19 cellular contexts compared by ENCODE assay signal in genomic region chr2:31992025-31992566, GRCh38. TPM values are rescaled to one million over a fixed set of nuclear protein-coding genes. Genes with fewer than 3 reads are reported as not detected.
DNase-seq lines count a peak whose midpoint lies in the region; ATAC-seq, FAIRE-seq and TF ChIP-seq lines count a peak whose summit lies in the region.
"Had no signal": no experiment of that assay in that cellular context is flagged by ENCODE, and none has a peak within 500 bp of the region (broad histone marks: within the 10 kb centered on the region; RNA-seq: fewer than 3 reads in every experiment).

No MANE protein-coding gene starts in this region.

- no peak for TF ChIP-seq RAD21 in A549 (conservative IDR thresholded peaks at IDR 0.05 in 1 of 2, IDR thresholded peaks at IDR 0.05 in 1 of 2)

- H3K9me3 Mint-ChIP-seq in neural crest cell = no peaks in the 10 kb centered on the region
- H3K9me3 Mint-ChIP-seq in endodermal cell = no peaks in the 10 kb centered on the region
- H3K9me3 Mint-ChIP-seq: CD8-positive, alpha-beta T cell had no signal

- peak overlapping the region; percentile 19 for H3K27ac Mint-ChIP-seq in neural crest cell (ENCODE audit: unreplicated experiment)
- H3K27ac Mint-ChIP-seq in endodermal cell = no peak overlapping the region
- H3K27ac Mint-ChIP-seq: CD8-positive, alpha-beta T cell had no signal

- H3K4me1 Mint-ChIP-seq in neural crest cell = peaks cover 15% of the 10 kb centered on the region
- peaks cover 6% of the 10 kb centered on the region for H3K4me1 Mint-ChIP-seq in endodermal cell

- no peak for TF ChIP-seq POLR2A in A549 (IDR thresholded peaks at IDR 0.05; ENCODE audit: low read length)

- no peak overlapping the region for H3K4me3 ChIP-seq in A549
- no peak overlapping the region for H3K4me3 ChIP-seq in endodermal cell (ENCODE audit: low read length)
- H3K4me3 ChIP-seq: BLaER1, MG63 had no signal

- no peak; a peak in 2 of 6 replicates for ATAC-seq in A549
- peak; percentile 98 for ATAC-seq in left colon
- ATAC-seq: CD8-positive, alpha-beta T cell had no signal

- no peak overlapping the region for H3K4me3 Mint-ChIP-seq in neural crest cell
- no peak overlapping the region for H3K4me3 Mint-ChIP-seq in endodermal cell
- H3K4me3 Mint-ChIP-seq: CD8-positive, alpha-beta T cell had no signal

- H3K4me2 ChIP-seq in A549 = peak overlapping the region; percentile 52
- H3K4me2 ChIP-seq: BLaER1 had no signal

- H3K9ac ChIP-seq in endodermal cell (ENCODE audit: extremely low read depth, low read length, poor library complexity, severe bottlenecking) = no peak overlapping the region
- H3K9ac ChIP-seq: BLaER1 had no signal

- DNase-seq in A549 (ENCODE audit: low read depth in 1 of 2, low spot score in 1 of 2) = no peak
- peak; percentile 53 for DNase-seq in LoVo (ENCODE audit: low spot score)
- no peak for DNase-seq in left colon
- no peak for DNase-seq in neural crest cell (ENCODE audit: low read depth, low spot score)
- no peak for DNase-seq in endodermal cell
- no peak for DNase-seq in NCI-H1436 treated with DMSO at 0.1 percent for 48 hours (lab: John Stamatoyannopoulos, UW)
- DNase-seq in activated T-cell treated with anti-CD3 and anti-CD28 coated beads, Interleukin-2, amount 50 U/mL, for 1 hour = no peak
- DNase-seq: CD8-positive, alpha-beta T cell; DMS79 treated with DMSO at 0.1 percent for 48 hours; H7; IMR-90; Karpas-422; MG63; NCI-H1105 treated with DMSO at 0.1 percent for 48 hours; NCI-H187; NCI-H226; NCI-H524 treated with DMSO at 0.1 percent for 48 hours had no signal

- FAIRE-seq in A549 (lab: Jason Lieb, UNC) = peak; percentile 28
- FAIRE-seq: A204.1 had no signal

- intact Hi-C loops in left colon (cut with DNase I, micrococcal nuclease) = no loop called here

- CTCF ChIA-PET in A549 (lab: Yijun Ruan, JAX) = interaction anchor here (1.2 kb wide), 1 partner anchor 17 kb away, joined by 3 read pairs; no protein-coding TSS in a partner anchor

- POLR2A ChIA-PET in A549 (lab: Yijun Ruan, JAX) = no interaction called here

- H3K9me3 ChIP-seq in A549 = no peaks in the 10 kb centered on the region
- H3K9me3 ChIP-seq in endodermal cell (ENCODE audit: control insufficient read depth, low read length) = no peaks in the 10 kb centered on the region
- H3K9me3 ChIP-seq: MG63 had no signal

- TF ChIP-seq CTCF in A549 (IDR thresholded peaks at IDR 0.05) (no peak), neural crest cell (conservative IDR thresholded peaks at IDR 0.05) (no peak), endodermal cell (conservative IDR thresholded peaks at IDR 0.05) (no peak)

- H3K36me3 ChIP-seq in endodermal cell (ENCODE audit: control insufficient read depth, insufficient read depth, low read length) = no peaks in the 10 kb centered on the region
- H3K36me3 ChIP-seq: MG63 had no signal

- H3K27me3 Mint-ChIP-seq in neural crest cell (ENCODE audit: low read depth) = no peaks in the 10 kb centered on the region
- H3K27me3 Mint-ChIP-seq in endodermal cell (ENCODE audit: insufficient read depth) = no peaks in the 10 kb centered on the region

- WGBS in A549 (ENCODE audit: missing lambda C conversion rate) = 86% methylated on average over 3 of the region's 3 CpGs
- 96 to 100% methylated on average over 1 to 3 of the region's 3 CpGs for WGBS in endodermal cell (ENCODE audit: insufficient coverage in 1 of 2, insufficient read length in 1 of 2), 2 experiments

- no peaks in the 10 kb centered on the region for H3K27me3 ChIP-seq in endodermal cell (ENCODE audit: control insufficient read depth, insufficient read depth, low read length, poor library complexity, severe bottlenecking)
- H3K27me3 ChIP-seq: BLaER1, MG63 had no signal

- no peak for TF ChIP-seq EP300 in A549 (IDR thresholded peaks at IDR 0.05)

- H3K4me1 ChIP-seq in A549 = peaks cover 41% of the 10 kb centered on the region
- H3K4me1 ChIP-seq in endodermal cell (ENCODE audit: control insufficient read depth, insufficient read depth, low read length) = no peaks in the 10 kb centered on the region

- 0 out of 6 replicates have a peak overlapping the region, but pooled peaks of 1 of the 2 experiments have one; percentile 6 for H3K27ac ChIP-seq in A549
- no peak overlapping the region for H3K27ac ChIP-seq in endodermal cell (ENCODE audit: low read depth, low read length)
- H3K27ac ChIP-seq: BLaER1 had no signal

- H3K36me3 Mint-ChIP-seq in neural crest cell (ENCODE audit: low read depth) = no peaks in the 10 kb centered on the region
- H3K36me3 Mint-ChIP-seq in endodermal cell (ENCODE audit: low read depth) = peaks cover 5% of the 10 kb centered on the region

TF ChIP-seq in A549, 52 proteins besides CTCF, POLR2A, EP300 and RAD21:
- TF ChIP-seq CEBPB (IDR thresholded peaks at IDR 0.05) = peak in 1 of 2 experiments; percentile 62; a peak in 2 of 4 replicates
- TF ChIP-seq MAFK (IDR thresholded peaks at IDR 0.05; ENCODE audit: partially characterized antibody) = no peak
- no peak for TF ChIP-seq ZFP36 (IDR thresholded peaks at IDR 0.05; ENCODE audit: borderline replicate concordance, partially characterized antibody)
- no peak for TF ChIP-seq HDAC2 (IDR thresholded peaks at IDR 0.05)
- no peak for TF ChIP-seq PBX3 (IDR thresholded peaks at IDR 0.05)
- TF ChIP-seq SREBF2 (IDR thresholded peaks at IDR 0.05) = no peak
- no peak for TF ChIP-seq MAZ (IDR thresholded peaks at IDR 0.05; ENCODE audit: borderline replicate concordance, low read depth, low read length)
- no peak for TF ChIP-seq USF2 (IDR thresholded peaks at IDR 0.05)
- no peak for TF ChIP-seq KDM1A (IDR thresholded peaks at IDR 0.05; ENCODE audit: low read depth)
- TF ChIP-seq EHMT2 (IDR thresholded peaks at IDR 0.05; ENCODE audit: low read depth) = no peak
- no peak for TF ChIP-seq CBX2 (IDR thresholded peaks at IDR 0.05; ENCODE audit: borderline replicate concordance, low read depth)
- no peak for TF ChIP-seq KDM5A (IDR thresholded peaks at IDR 0.05)
- no peak for TF ChIP-seq MAX (IDR thresholded peaks at IDR 0.05)
- no peak for TF ChIP-seq MYC (IDR thresholded peaks at IDR 0.05; ENCODE audit: borderline replicate concordance, low read length)
- peak; percentile 53; the same call in 1 of the 2 replicates for TF ChIP-seq GATA3 (IDR thresholded peaks at IDR 0.05; ENCODE audit: borderline replicate concordance)
- TF ChIP-seq HEYL (CRISPR knock-in tag; IDR thresholded peaks at IDR 0.05) = no peak

RNA-seq across cellular contexts. Expression of gene MEMO1, which starts 18.7 kb away (rescaled TPM):
- polyA plus RNA-seq in A549 (2011; rRNA removed) (72.9 and 87.0 TPM in 2 replicates), A549 (2017; fragmentation: RNase III; extraction: RNeasy Plus Mini Kit Qiagen cat#74134 plus additional on column Dnase treatment) (77.3 to 91.6 TPM (median 80.2 TPM) in 3 replicates)
- polyA plus RNA-seq in A549 (2012; cell fraction: cytosol; rRNA removed) = 67.5 and 84.5 TPM in 2 replicates
- 39.3 and 39.5 TPM in 2 replicates for polyA plus RNA-seq in A549 (2012; cell fraction: nucleus; rRNA removed)
- 44.7 and 54.5 TPM in 2 replicates for polyA minus RNA-seq in A549 (2011; rRNA and poly(A)+ RNA removed)
- total RNA-seq in left colon (10 to 100 TPM; 28.2 to 29.1 TPM), neural crest cell (51.3 and 55.3 TPM in 2 replicates), endodermal cell (10 to 100 TPM; 40.2 to 52.0 TPM)
- polyA plus RNA-seq in endodermal cell (2013, experiment 1 of 2) = 46.3 TPM
- 50.3 TPM for polyA plus RNA-seq in endodermal cell (2013, experiment 2 of 2)

RNA-seq across cellular contexts. Expression of gene DPY30, which starts 47.5 kb away (rescaled TPM):
- polyA plus RNA-seq in A549 (2011; rRNA removed) (176 and 239 TPM in 2 replicates), A549 (2017; fragmentation: RNase III; extraction: RNeasy Plus Mini Kit Qiagen cat#74134 plus additional on column Dnase treatment) (142 to 155 TPM (median 153 TPM) in 3 replicates)
- 108 and 161 TPM in 2 replicates for polyA plus RNA-seq in A549 (2012; cell fraction: cytosol; rRNA removed)
- polyA plus RNA-seq in A549 (2012; cell fraction: nucleus; rRNA removed) = 33.7 and 52.3 TPM in 2 replicates
- 17.8 and 23.9 TPM in 2 replicates for polyA minus RNA-seq in A549 (2011; rRNA and poly(A)+ RNA removed)
- total RNA-seq in left colon (10 to 100 TPM; 40.5 to 50.8 TPM), neural crest cell (84.5 and 85.1 TPM in 2 replicates), endodermal cell (100 to 1,000 TPM; 146 to 173 TPM)
- 140 TPM for polyA plus RNA-seq in endodermal cell (2013, experiment 1 of 2)
- 145 TPM for polyA plus RNA-seq in endodermal cell (2013, experiment 2 of 2)
